ENCODE assay signal across 12 cellular contexts in genomic region chr7:34096135-34096775, GRCh38.
DNase-seq lines count a peak whose midpoint lies in the region; ATAC-seq and TF ChIP-seq lines count a peak whose summit lies in the region.
"Had no signal": no experiment of that assay in that cellular context is flagged by ENCODE, and none has a peak within 500 bp of the region (broad histone marks: within the 10 kb centered on the region; RNA-seq: fewer than 3 reads in every experiment).

No MANE protein-coding gene starts in this region.

- H3K4me3 ChIP-seq in fibroblast of pulmonary artery (replicated peaks; ENCODE audit: low read depth, low read length): no peak overlapping the region
- H3K4me3 ChIP-seq: neural progenitor cell had no signal

- no peak for TF ChIP-seq CTCF in fibroblast of pulmonary artery (IDR thresholded peaks at IDR 0.05; ENCODE audit: low read length, missing control alignments)

- peaks cover 2 to 7% (median 3%) of the 10 kb centered on the region in 3 donors for H3K27me3 Mint-ChIP-seq in immature natural killer cell (ENCODE audit: low read depth in 3 of 3)
- H3K27me3 Mint-ChIP-seq: stimulated activated naive CD8-positive, alpha-beta T cell treated with anti-CD3 and anti-CD28 coated beads, Interleukin-15, Interleukin-2, amounts not matched to agents 100 ng/mL and 50 ng/mL, for 24 hours had no signal

- peaks cover 0 to 2% (median 0%) of the 10 kb centered on the region in 6 donors for H3K9me3 Mint-ChIP-seq in immature natural killer cell
- H3K9me3 Mint-ChIP-seq: stimulated activated naive CD8-positive, alpha-beta T cell treated with anti-CD3 and anti-CD28 coated beads, Interleukin-15, Interleukin-2, amounts not matched to agents 100 ng/mL and 50 ng/mL, for 24 hours had no signal

- H3K36me3 Mint-ChIP-seq in immature natural killer cell: no peaks in the 10 kb centered on the region
- H3K36me3 Mint-ChIP-seq: neural progenitor cell had no signal

- ATAC-seq in HG03196 (IDR thresholded peaks at IDR 0.05; ENCODE audit: unreplicated experiment): no peak

- H3K4me3 Mint-ChIP-seq in immature natural killer cell: no peak overlapping the region
- H3K4me3 Mint-ChIP-seq: neural progenitor cell; stimulated activated naive CD8-positive, alpha-beta T cell treated with anti-CD3 and anti-CD28 coated beads, Interleukin-15, Interleukin-2, amounts not matched to agents 100 ng/mL and 50 ng/mL, for 24 hours had no signal

- no peak overlapping the region for H3K27ac Mint-ChIP-seq in immature natural killer cell
- H3K27ac Mint-ChIP-seq: neural progenitor cell; stimulated activated naive CD8-positive, alpha-beta T cell treated with anti-CD3 and anti-CD28 coated beads, Interleukin-15, Interleukin-2, amounts not matched to agents 100 ng/mL and 50 ng/mL, for 24 hours had no signal

- no peaks in the 10 kb centered on the region for H3K4me1 Mint-ChIP-seq in immature natural killer cell

- peak; percentile 95 for DNase-seq in AG20443 (ENCODE audit: low spot score)
- peak; percentile 95 for DNase-seq in RPMI7951 (ENCODE audit: low read depth)
- peak; percentile 94 for DNase-seq in fibroblast of pulmonary artery (ENCODE audit: low read depth)
- peak; percentile 22 for DNase-seq in pons (ENCODE audit: low spot score)
- no peak for DNase-seq in effector CD4-positive, alpha-beta T cell
- no peak for DNase-seq in immature natural killer cell
- DNase-seq in activated T-cell treated with anti-CD3 and anti-CD28 coated beads for 4 hours: no peak
- DNase-seq: activated CD8-positive, alpha-beta memory T cell treated with anti-CD3 and anti-CD28 coated beads for 24 hours; Calu3 had no signal

Comparison
In these comparisons a context has a peak if more than half of its experiments do, and no peak if none do; other contexts are left out.
1. DNase-seq: peak in AG20443 (single experiment), RPMI7951 (single experiment), fibroblast of pulmonary artery (single experiment) and pons (single experiment); none in effector CD4-positive, alpha-beta T cell (single experiment), immature natural killer cell (0 of 3) and activated T-cell treated with anti-CD3 and anti-CD28 coated beads for 4 hours (single experiment).